In the genomic region with DNA sequence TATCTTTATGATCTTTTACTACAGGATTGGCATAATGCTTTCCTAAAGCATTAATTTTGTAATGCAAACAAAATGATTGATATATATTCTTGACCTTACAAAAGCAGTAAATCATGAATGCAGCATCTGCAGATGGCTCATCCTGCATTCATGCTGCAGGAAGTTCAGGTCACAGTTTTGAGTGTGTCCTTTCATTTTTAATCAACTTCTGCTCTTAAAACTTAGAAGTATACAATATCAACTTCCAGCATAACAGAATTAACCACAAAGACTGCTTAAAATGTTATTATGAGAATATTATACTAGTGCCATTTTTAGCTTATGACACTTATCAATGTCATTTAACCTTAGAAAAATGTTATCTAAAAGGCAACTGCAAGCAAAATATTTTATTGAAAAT, we compare ENCODE assay signal across 19 cellular contexts.
DNase-seq lines count a peak whose midpoint lies in the region; ATAC-seq lines count a peak whose summit lies in the region.
"Had no signal": no experiment of that assay in that cellular context is flagged by ENCODE, and none has a peak within 500 bp of the region (broad histone marks: within the 10 kb centered on the region; RNA-seq: fewer than 3 reads in every experiment).

No MANE protein-coding gene starts in this region.

- peaks cover 9% of the 10 kb centered on the region for H3K4me1 Mint-ChIP-seq in T-helper 2 cell treated with Interferon-gamma antibody and Interleukin-4, amounts not matched to agents 5 μg/mL and 100 μg/mL, for 36 hours (ENCODE audit: low read depth)
- H3K4me1 Mint-ChIP-seq: CD4-positive, alpha-beta memory T cell; stimulated activated naive CD8-positive, alpha-beta T cell treated with anti-CD3 and anti-CD28 coated beads, Interleukin-15, amount 100 ng/mL, for 72 hours; WTC11 had no signal

- no peaks in the 10 kb centered on the region for H3K9me3 Mint-ChIP-seq in T-helper 2 cell treated with Interferon-gamma antibody and Interleukin-4, amounts not matched to agents 5 μg/mL and 100 μg/mL, for 36 hours
- H3K9me3 Mint-ChIP-seq: activated T-helper 2 cell treated with anti-CD3 and anti-CD28 coated beads, Interferon-gamma antibody, Interleukin-2, Interleukin-4, amounts not matched to agents 10 μg/mL and 5 μg/mL and 100 μg/mL, durations not matched to agents 14 hours and 24 hours and 36 hours; effector memory CD8-positive, alpha-beta T cell; WTC11 had no signal

- peak overlapping the region; percentile 9 for H3K4me3 Mint-ChIP-seq in T-helper 2 cell treated with Interferon-gamma antibody and Interleukin-4, amounts not matched to agents 5 μg/mL and 100 μg/mL, for 36 hours
- H3K4me3 Mint-ChIP-seq: CD4-positive, alpha-beta memory T cell; effector memory CD8-positive, alpha-beta T cell; stimulated activated naive CD8-positive, alpha-beta T cell treated with anti-CD3 and anti-CD28 coated beads, Interleukin-15, amount 100 ng/mL, for 72 hours; WTC11 had no signal

- peak; percentile 66 for ATAC-seq in GM18502 (IDR thresholded peaks at IDR 0.05; ENCODE audit: poor library complexity, unreplicated experiment)
- peak; percentile 71 for ATAC-seq in GM19463 (IDR thresholded peaks at IDR 0.05; ENCODE audit: unreplicated experiment)
- ATAC-seq in HG03025 (IDR thresholded peaks at IDR 0.05; ENCODE audit: low FRiP score, unreplicated experiment) = peak; percentile 61
- ATAC-seq: effector memory CD8-positive, alpha-beta T cell; K562; stimulated activated naive CD8-positive, alpha-beta T cell treated with anti-CD3 and anti-CD28 coated beads, Interleukin-15, amount 100 ng/mL, for 72 hours; WTC11 had no signal

- DNase-seq in T-helper 2 cell treated with Interferon-gamma antibody and Interleukin-4, amounts not matched to agents 5 μg/mL and 100 μg/mL, for 36 hours (ENCODE audit: low spot score) = no peak
- no peak for DNase-seq in Kasumi-1 (lab: John Stamatoyannopoulos, UW)
- no peak for DNase-seq in NCI-H128 (lab: John Stamatoyannopoulos, UW; ENCODE audit: unreplicated experiment)
- no peak for DNase-seq in activated T-cell treated with anti-CD3 and anti-CD28 coated beads, Interleukin-2, amount 50 U/mL, for 1 hour
- no peak for DNase-seq in UCSD-AML1 (lab: John Stamatoyannopoulos, UW; ENCODE audit: unreplicated experiment)
- DNase-seq: CD4-positive, alpha-beta memory T cell; central memory CD4-positive, alpha-beta T cell; effector memory CD8-positive, alpha-beta T cell; kidney; midbrain; NCI-H1092 treated with DMSO at 0.1 percent for 48 hours; NCI-H82; stimulated activated naive CD8-positive, alpha-beta T cell treated with anti-CD3 and anti-CD28 coated beads, Interleukin-15, amount 100 ng/mL, for 72 hours had no signal

- no peaks in the 10 kb centered on the region for H3K27me3 Mint-ChIP-seq in T-helper 2 cell treated with Interferon-gamma antibody and Interleukin-4, amounts not matched to agents 5 μg/mL and 100 μg/mL, for 36 hours (ENCODE audit: low read depth)
- H3K27me3 Mint-ChIP-seq: CD4-positive, alpha-beta memory T cell; effector memory CD8-positive, alpha-beta T cell; stimulated activated naive CD8-positive, alpha-beta T cell treated with anti-CD3 and anti-CD28 coated beads, Interleukin-15, amount 100 ng/mL, for 72 hours had no signal

- H3K27ac Mint-ChIP-seq in T-helper 2 cell treated with Interferon-gamma antibody and Interleukin-4, amounts not matched to agents 5 μg/mL and 100 μg/mL, for 36 hours = no peak overlapping the region
- H3K27ac Mint-ChIP-seq: effector memory CD8-positive, alpha-beta T cell; stimulated activated naive CD8-positive, alpha-beta T cell treated with anti-CD3 and anti-CD28 coated beads, Interleukin-15, amount 100 ng/mL, for 72 hours; WTC11 had no signal

- H3K36me3 Mint-ChIP-seq in T-helper 2 cell treated with Interferon-gamma antibody and Interleukin-4, amounts not matched to agents 5 μg/mL and 100 μg/mL, for 36 hours (ENCODE audit: low read depth) = peaks cover under 1% of the 10 kb centered on the region
- H3K36me3 Mint-ChIP-seq: WTC11 had no signal
